In the genomic region with DNA sequence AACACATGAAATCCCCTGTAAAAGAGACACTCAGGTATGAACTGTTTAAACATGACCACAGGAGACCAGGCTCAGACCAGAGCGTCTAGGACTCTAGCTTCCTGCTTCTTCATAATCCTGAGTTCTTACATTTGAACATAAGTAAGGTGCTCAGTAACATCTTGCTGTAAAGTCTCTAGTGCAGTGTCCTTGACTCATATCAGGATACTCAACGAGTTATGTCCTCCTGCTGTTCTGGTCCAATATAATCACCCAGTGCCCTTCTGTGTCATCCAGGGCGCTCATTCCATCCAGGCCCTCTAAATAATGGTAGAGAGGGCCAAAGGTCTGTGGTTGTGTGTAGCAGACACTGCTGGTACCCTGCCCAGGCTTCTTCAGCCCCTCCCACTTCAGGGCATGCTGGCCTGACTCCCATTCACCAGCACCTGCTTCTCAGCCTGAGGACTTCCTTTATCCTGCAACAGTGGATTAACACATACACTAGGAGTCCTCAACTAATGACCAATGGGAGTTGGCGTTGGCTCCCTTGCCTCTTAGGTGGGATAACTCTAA, we compare ENCODE assay signal across 28 cellular contexts.
"Had no signal": no experiment of that assay in that cellular context is flagged by ENCODE, and none has a peak within 500 bp of the region (broad histone marks: within the 10 kb centered on the region; RNA-seq: fewer than 3 reads in every experiment).

No MANE protein-coding gene starts in this region.

- ATAC-seq: activated CD8-positive, alpha-beta T cell treated with anti-CD3 and anti-CD28 coated beads for 36 hours; activated T-cell treated with anti-CD3 and anti-CD28 coated beads, Interleukin-2, amount 50 U/mL, for 72 hours; activated T-helper 17 cell treated with anti-CD3 and anti-CD28 coated beads, Interleukin-2, amount 50 U/mL, for 72 hours; PC-3; SK-N-SH treated with all-trans-retinoic acid at 6 μM for 48 hours; T-cell; T-helper 17 cell had no signal

- DNase-seq: activated CD4-positive, alpha-beta T cell treated with anti-CD3 and anti-CD28 coated beads, Interleukin-2, amount 10 ng/mL, durations not matched to agents 24 days and 14 days; activated CD4-positive, alpha-beta T cell treated with anti-CD3 and anti-CD28 coated beads, Interleukin-2, amount 50 U/mL, for 4 hours; activated CD8-positive, alpha-beta T cell treated with anti-CD3 and anti-CD28 coated beads for 36 hours; activated effector memory CD4-positive, alpha-beta T cell treated with anti-CD3 and anti-CD28 coated beads, Interleukin-2, amount 50 U/mL, for 16 hours; activated naive CD4-positive, alpha-beta T cell; activated naive CD4-positive, alpha-beta T cell treated with anti-CD3 and anti-CD28 coated beads, Interleukin-2, amount 50 U/mL, for 16 hours; activated naive CD8-positive, alpha-beta T cell treated with anti-CD3 and anti-CD28 coated beads for 36 hours; activated T-cell treated with anti-CD3 and anti-CD28 coated beads, Interleukin-2, amount 50 U/mL, for 1 hour; activated T-cell treated with anti-CD3 and anti-CD28 coated beads, Interleukin-2, amount 50 U/mL, for 72 hours; amniotic stem cell; aorta; brain microvascular endothelial cell; central memory CD4-positive, alpha-beta T cell; Karpas-422; KBM-7; NCI-H1436 treated with DMSO at 0.1 percent for 48 hours; NCI-H1694 treated with DMSO at 0.1 percent for 48 hours; NCI-H2081; NCI-H345; NCI-H524 treated with DMSO at 0.1 percent for 48 hours; PC-3; Peyer's patch; RPMI8226; SHP77 treated with DMSO at 0.1 percent for 48 hours; T-cell; T-helper 17 cell had no signal

- H3K27me3 ChIP-seq: brain microvascular endothelial cell, Peyer's patch had no signal

- H3K4me3 Mint-ChIP-seq: activated CD4-positive, alpha-beta T cell treated with anti-CD3 and anti-CD28 coated beads, Interleukin-2, amount 10 ng/mL, durations not matched to agents 24 days and 14 days; activated CD8-positive, alpha-beta T cell treated with anti-CD3 and anti-CD28 coated beads for 36 hours; activated naive CD8-positive, alpha-beta T cell treated with anti-CD3 and anti-CD28 coated beads for 36 hours; activated T-cell treated with anti-CD3 and anti-CD28 coated beads, Interleukin-2, amount 50 U/mL, for 72 hours; activated T-helper 17 cell treated with anti-CD3 and anti-CD28 coated beads, Interleukin-2, amount 50 U/mL, for 72 hours; T-cell; T-helper 17 cell had no signal

- H3K27ac ChIP-seq: brain microvascular endothelial cell, Peyer's patch had no signal

- H3K4me3 ChIP-seq: Peyer's patch had no signal

- H3K4me1 ChIP-seq: Peyer's patch had no signal

- H3K36me3 Mint-ChIP-seq: activated naive CD8-positive, alpha-beta T cell treated with anti-CD3 and anti-CD28 coated beads for 36 hours had no signal

- H3K27ac Mint-ChIP-seq: activated CD4-positive, alpha-beta T cell treated with anti-CD3 and anti-CD28 coated beads, Interleukin-2, amount 10 ng/mL, durations not matched to agents 24 days and 14 days; activated CD8-positive, alpha-beta T cell treated with anti-CD3 and anti-CD28 coated beads for 36 hours; activated naive CD8-positive, alpha-beta T cell treated with anti-CD3 and anti-CD28 coated beads for 36 hours; activated T-cell treated with anti-CD3 and anti-CD28 coated beads, Interleukin-2, amount 50 U/mL, for 72 hours; activated T-helper 17 cell treated with anti-CD3 and anti-CD28 coated beads, Interleukin-2, amount 50 U/mL, for 72 hours; T-cell; T-helper 17 cell had no signal

- H3K27me3 Mint-ChIP-seq: T-helper 17 cell had no signal

- H3K36me3 ChIP-seq: brain microvascular endothelial cell, Peyer's patch had no signal

- H3K4me1 Mint-ChIP-seq: activated CD4-positive, alpha-beta T cell treated with anti-CD3 and anti-CD28 coated beads, Interleukin-2, amount 10 ng/mL, durations not matched to agents 24 days and 14 days; activated naive CD8-positive, alpha-beta T cell treated with anti-CD3 and anti-CD28 coated beads for 36 hours; activated T-helper 17 cell treated with anti-CD3 and anti-CD28 coated beads, Interleukin-2, amount 50 U/mL, for 72 hours; T-cell; T-helper 17 cell had no signal
